ENCODE assay signal across 11 cellular contexts in genomic region chr9:134433101-134433500, GRCh38.
DNase-seq lines count a peak whose midpoint lies in the region; ATAC-seq and TF ChIP-seq lines count a peak whose summit lies in the region.
"Had no signal": no experiment of that assay in that cellular context is flagged by ENCODE, and none has a peak within 500 bp of the region (broad histone marks: within the 10 kb centered on the region; RNA-seq: fewer than 3 reads in every experiment).

No MANE protein-coding gene starts in this region.

- H3K27ac ChIP-seq in adrenal gland (peak overlapping the region in 4 of 5 donors; percentile 23 to 91 (median 66)), smooth muscle cell (ENCODE audit: low read depth) (no peak overlapping the region)
- H3K27ac ChIP-seq: HL-60 had no signal

- H3K4me2 ChIP-seq in smooth muscle cell, result no peak overlapping the region

- no peaks in the 10 kb centered on the region for H3K9me3 ChIP-seq in adrenal gland (replicated peaks in 1 of 3)
- H3K9me3 ChIP-seq in smooth muscle cell (replicated peaks; ENCODE audit: low read depth), result no peaks in the 10 kb centered on the region

- 34 to 45% (median 40%) methylated on average over 9 to 14 of the region's 14 CpGs for WGBS in adrenal gland, 4 donors
- WGBS in smooth muscle cell (ENCODE audit: low lambda C conversion rate), result 60% methylated on average over 14 of the region's 14 CpGs

- intact Hi-C loops in adrenal gland (cut with DNase I) (loop anchor here (5.0 to 10.0 kb wide), 3 partner anchors 48 to 378 kb away; no protein-coding TSS in a partner anchor), left colon (cut with DNase I, micrococcal nuclease) (no loop called here)

- H3K4me1 ChIP-seq in adrenal gland (replicated peaks in 1 of 2), result peaks cover 23 to 58% of the 10 kb centered on the region in 2 donors
- no peaks in the 10 kb centered on the region for H3K4me1 ChIP-seq in smooth muscle cell (ENCODE audit: low read depth)

- H3K9ac ChIP-seq in smooth muscle cell (ENCODE audit: low read depth), result no peak overlapping the region

- H3K27me3 ChIP-seq in adrenal gland (no peaks in the 10 kb centered on the region), smooth muscle cell (ENCODE audit: low read depth) (no peaks in the 10 kb centered on the region)

- DNase-seq in GM03348 (ENCODE audit: low spot score) (peak; percentile 79), adrenal gland (peak in 5 of 7 donors; percentile 69 to 80 (median 77)), fibroblast of villous mesenchyme (ENCODE audit: low read depth) (peak; percentile 42), smooth muscle cell (lab: John Stamatoyannopoulos, UW; ENCODE audit: unreplicated experiment) (peak; percentile 18), NCI-H1930 (lab: John Stamatoyannopoulos, UW) (no peak), left colon (no peak)
- DNase-seq: activated CD8-positive, alpha-beta T cell treated with anti-CD3 and anti-CD28 coated beads, Interleukin-2, amount 10 ng/mL, durations not matched to agents 7 days and 5 days; NCI-H2029 treated with DMSO at 0.1 percent for 48 hours had no signal

- H3K4me3 ChIP-seq in adrenal gland, result no peak overlapping the region
- H3K4me3 ChIP-seq in fibroblast of villous mesenchyme (ENCODE audit: low read depth, low read length), result no peak overlapping the region
- no peak overlapping the region for H3K4me3 ChIP-seq in smooth muscle cell

- ATAC-seq in HG03520 (IDR thresholded peaks at IDR 0.05; ENCODE audit: unreplicated experiment), result no peak
- no peak for ATAC-seq in HG03175 (IDR thresholded peaks at IDR 0.05; ENCODE audit: unreplicated experiment)
- ATAC-seq in left colon, result no peak
- ATAC-seq: activated CD8-positive, alpha-beta T cell treated with anti-CD3 and anti-CD28 coated beads, Interleukin-2, amount 10 ng/mL, durations not matched to agents 7 days and 5 days had no signal

- peaks cover 0 to 61% of the 10 kb centered on the region in 2 donors for H3K36me3 ChIP-seq in adrenal gland (replicated peaks in 1 of 2)
- no peaks in the 10 kb centered on the region for H3K36me3 ChIP-seq in smooth muscle cell (ENCODE audit: low read depth)

- peaks cover 12% of the 10 kb centered on the region for H4K20me1 ChIP-seq in smooth muscle cell (ENCODE audit: low read depth)

- no peak overlapping the region for H2AFZ ChIP-seq in smooth muscle cell (ENCODE audit: low read depth)

- H3F3A ChIP-seq in smooth muscle cell (ENCODE audit: low read depth), result peaks cover 13% of the 10 kb centered on the region

- no peak for TF ChIP-seq POLR2A in adrenal gland (IDR thresholded peaks at IDR 0.05)

- no peak for TF ChIP-seq CTCF in adrenal gland (IDR thresholded peaks at IDR 0.05)
- TF ChIP-seq CTCF in fibroblast of villous mesenchyme (IDR thresholded peaks at IDR 0.05; ENCODE audit: insufficient read depth, low read depth, low read length), result no peak
- no peak for TF ChIP-seq CTCF in smooth muscle cell (IDR thresholded peaks at IDR 0.05; ENCODE audit: borderline replicate concordance, insufficient read depth, poor library complexity, severe bottlenecking)

- no peaks in the 10 kb centered on the region for H3K79me2 ChIP-seq in smooth muscle cell (ENCODE audit: low read depth)

Comparison
In these comparisons a context has a peak if more than half of its experiments do, and no peak if none do; other contexts are left out.
1. DNase-seq: peak in GM03348 (single experiment), adrenal gland (5 of 7), fibroblast of villous mesenchyme (single experiment) and smooth muscle cell (single experiment); none in NCI-H1930 (0 of 2) and left colon (0 of 2).
2. intact Hi-C loops: an anchor here in adrenal gland (5.0 to 10.0 kb wide); none called in left colon.